ENCODE assay signal across 22 cellular contexts in genomic region chr1:28501925-28502324, GRCh38. TPM values are rescaled to one million over a fixed set of nuclear protein-coding genes. Genes with fewer than 3 reads are reported as not detected.
A peak's percentile ranks its signal among the peaks of the same experiment; 100 is the strongest.
DNase-seq lines count a peak whose midpoint lies in the region; ATAC-seq and TF ChIP-seq lines count a peak whose summit lies in the region.
"Had no signal": no experiment of that assay in that cellular context is flagged by ENCODE, and none has a peak within 500 bp of the region (broad histone marks: within the 10 kb centered on the region; RNA-seq: fewer than 3 reads in every experiment).

No MANE protein-coding gene starts in this region.

- peaks cover under 1% of the 10 kb centered on the region for H3K36me3 ChIP-seq in colonic mucosa
- peaks cover under 1 to 29% of the 10 kb centered on the region in 2 donors for H3K36me3 ChIP-seq in psoas muscle (ENCODE audit: insufficient read depth in 1 of 2, low read depth in 1 of 2)

- no peak overlapping the region for H3K9ac ChIP-seq in colonic mucosa (ENCODE audit: low read depth in 2 of 2, low read length in 2 of 2)

- H3K4me1 ChIP-seq in colonic mucosa (no peaks in the 10 kb centered on the region), psoas muscle (peaks cover 4% of the 10 kb centered on the region)
- H3K4me1 ChIP-seq: right lobe of liver had no signal

- H3K27ac Mint-ChIP-seq in natural killer cell, result peak overlapping the region; percentile 2 to 12
- H3K27ac Mint-ChIP-seq in natural killer cell treated with Interleukin-12 subunit alpha and Interleukin-12 subunit beta and Interleukin-15 and Interleukin-18, amount 100 ng/mL, for 72 hours, result peak overlapping the region in 1 of 2 donors; percentile 2
- H3K27ac Mint-ChIP-seq: activated T-helper 2 cell treated with anti-CD3 and anti-CD28 coated beads, Interferon-gamma antibody, Interleukin-2, Interleukin-4, amounts not matched to agents 10 μg/mL and 5 μg/mL and 100 μg/mL, durations not matched to agents 14 hours and 24 hours and 36 hours had no signal

- H3K27ac ChIP-seq in colonic mucosa (peak overlapping the region; percentile 44), psoas muscle (peak overlapping the region; percentile 73)
- H3K27ac ChIP-seq: right lobe of liver, upper lobe of left lung had no signal

- TF ChIP-seq CTCF in natural killer cell (IDR thresholded peaks at IDR 0.05), result no peak
- no peak for TF ChIP-seq CTCF in colonic mucosa (IDR thresholded peaks at IDR 0.05)
- TF ChIP-seq CTCF in psoas muscle (IDR thresholded peaks at IDR 0.05), result no peak

- intact Hi-C loops in natural killer cell (cut with micrococcal nuclease) (no loop called here), colonic mucosa (cut with DNase I) (no loop called here), psoas muscle (cut with DNase I) (loop anchor here in 1 of 2 donors (2.0 kb wide), 1 partner anchor 43 kb away; no protein-coding TSS in a partner anchor)

- no peak overlapping the region for H3K4me3 Mint-ChIP-seq in natural killer cell
- no peak overlapping the region for H3K4me3 Mint-ChIP-seq in natural killer cell treated with Interleukin-12 subunit alpha and Interleukin-12 subunit beta and Interleukin-15 and Interleukin-18, amount 100 ng/mL, for 72 hours

- H3K9me3 Mint-ChIP-seq in natural killer cell, result no peaks in the 10 kb centered on the region
- H3K9me3 Mint-ChIP-seq in natural killer cell treated with Interleukin-12 subunit alpha and Interleukin-12 subunit beta and Interleukin-15 and Interleukin-18, amount 100 ng/mL, for 72 hours, result no peaks in the 10 kb centered on the region
- H3K9me3 Mint-ChIP-seq: activated T-helper 2 cell treated with anti-CD3 and anti-CD28 coated beads, Interferon-gamma antibody, Interleukin-2, Interleukin-4, amounts not matched to agents 10 μg/mL and 5 μg/mL and 100 μg/mL, durations not matched to agents 14 hours and 24 hours and 36 hours had no signal

- WGBS in psoas muscle, 3 donors, result 60 to 70% (median 61%) methylated on average over 4 of the region's 4 CpGs

- H3K36me3 Mint-ChIP-seq in natural killer cell, result no peaks in the 10 kb centered on the region
- peaks cover 12% of the 10 kb centered on the region for H3K36me3 Mint-ChIP-seq in natural killer cell treated with Interleukin-12 subunit alpha and Interleukin-12 subunit beta and Interleukin-15 and Interleukin-18, amount 100 ng/mL, for 72 hours

- DNase-seq in natural killer cell (no peak), colonic mucosa (no peak), psoas muscle (no peak), NCI-H526 treated with DMSO at 0.1 percent for 48 hours (lab: John Stamatoyannopoulos, UW) (no peak)
- no peak for DNase-seq in natural killer cell treated with Interleukin-12 subunit alpha and Interleukin-12 subunit beta and Interleukin-15 and Interleukin-18, amount 100 ng/mL, for 72 hours (ENCODE audit: low spot score)
- DNase-seq in stimulated activated CD4-positive, alpha-beta T cell treated with anti-CD3 and anti-CD28 coated beads, Interleukin-4, amount 100 ng/mL, for 1 hour, result no peak
- DNase-seq: activated CD4-positive, alpha-beta T cell treated with anti-CD3 and anti-CD28 coated beads for 4 hours; activated naive CD4-positive, alpha-beta T cell treated with anti-CD3 and anti-CD28 coated beads, Interleukin-2, amount 50 U/mL, for 16 hours; amygdala; mammary epithelial cell; NCI-H1436; NCI-H226; NCI-H69; nucleus accumbens; right lobe of liver; SHP77; stimulated activated CD4-positive, alpha-beta T cell treated with anti-CD3 and anti-CD28 coated beads, Interleukin-4, amount 100 ng/mL, for 24 hours; upper lobe of left lung had no signal

- H3K27me3 ChIP-seq in colonic mucosa, result no peaks in the 10 kb centered on the region
- H3K27me3 ChIP-seq in psoas muscle (ENCODE audit: insufficient read depth in 3 of 3, low read length in 2 of 3), result no peaks in the 10 kb centered on the region
- H3K27me3 ChIP-seq: right lobe of liver, upper lobe of left lung had no signal

- H3K4me1 Mint-ChIP-seq in natural killer cell, result peaks cover 15% of the 10 kb centered on the region in 2 donors
- peaks cover 11 to 14% of the 10 kb centered on the region in 2 donors for H3K4me1 Mint-ChIP-seq in natural killer cell treated with Interleukin-12 subunit alpha and Interleukin-12 subunit beta and Interleukin-15 and Interleukin-18, amount 100 ng/mL, for 72 hours (ENCODE audit: low read depth in 2 of 2)

- H3K4me3 ChIP-seq in colonic mucosa (no peak overlapping the region), psoas muscle (no peak overlapping the region)
- H3K4me3 ChIP-seq: right lobe of liver, upper lobe of left lung had no signal

- no peaks in the 10 kb centered on the region for H3K27me3 Mint-ChIP-seq in natural killer cell (ENCODE audit: low read depth in 2 of 2)
- H3K27me3 Mint-ChIP-seq in natural killer cell treated with Interleukin-12 subunit alpha and Interleukin-12 subunit beta and Interleukin-15 and Interleukin-18, amount 100 ng/mL, for 72 hours, result no peaks in the 10 kb centered on the region
- H3K27me3 Mint-ChIP-seq: progenitor cell of endocrine pancreas had no signal

- H3K9me3 ChIP-seq in colonic mucosa (no peaks in the 10 kb centered on the region), psoas muscle (no peaks in the 10 kb centered on the region)
- H3K9me3 ChIP-seq: right lobe of liver, upper lobe of left lung had no signal

- ATAC-seq in natural killer cell, result no peak
- ATAC-seq in natural killer cell treated with Interleukin-12 subunit alpha and Interleukin-12 subunit beta and Interleukin-15 and Interleukin-18, amount 100 ng/mL, for 72 hours, result no peak
- no peak for ATAC-seq in psoas muscle
- ATAC-seq in HG03045 (IDR thresholded peaks at IDR 0.05; ENCODE audit: unreplicated experiment), result no peak
- ATAC-seq in HG03520 (IDR thresholded peaks at IDR 0.05; ENCODE audit: unreplicated experiment), result no peak
- ATAC-seq: right lobe of liver had no signal

RNA-seq across cellular contexts. Expression of gene RCC1, which starts 3.9 kb away (rescaled TPM):
- total RNA-seq in natural killer cell (10 to 100 TPM; 15.9 to 23.7 (median 19.2) TPM), colonic mucosa (100 to 1,000 TPM in 1 of 2 donors, 10 to 100 TPM in 1; 29.9 to 101 TPM), psoas muscle (10 to 100 TPM in 2 of 4 donors, 1 to 10 TPM in 2; 7.0 to 20.8 (median 9.2) TPM)
- 100 to 1,000 TPM in 1 of 2 donors, 10 to 100 TPM in 1; 57.1 to 153 TPM for total RNA-seq in natural killer cell treated with Interleukin-12 subunit alpha and Interleukin-12 subunit beta and Interleukin-15 and Interleukin-18, amount 100 ng/mL, for 72 hours
- polyA plus RNA-seq in psoas muscle, result 10 to 100 TPM; 14.0 to 81.6 (median 17.4) TPM

RNA-seq across cellular contexts. Expression of gene TRNAU1AP, which starts 51.0 kb away (rescaled TPM):
- total RNA-seq in natural killer cell (10 to 100 TPM; 28.3 to 38.7 (median 32.1) TPM), colonic mucosa (10 to 100 TPM; 22.1 to 28.6 TPM), psoas muscle (10 to 100 TPM in 3 of 4 donors, 1 to 10 TPM in 1; 7.5 to 17.5 (median 12.2) TPM)
- total RNA-seq in natural killer cell treated with Interleukin-12 subunit alpha and Interleukin-12 subunit beta and Interleukin-15 and Interleukin-18, amount 100 ng/mL, for 72 hours, result 10 to 100 TPM; 43.1 to 44.3 TPM
- polyA plus RNA-seq in psoas muscle, result 10 to 100 TPM in 2 of 3 donors, 1 to 10 TPM in 1; 7.3 to 12.9 (median 10.8) TPM
